8 cellular contexts compared by ENCODE assay signal in genomic region chr10:59175538-59176240, GRCh38. TPM values are rescaled to one million over a fixed set of nuclear protein-coding genes. Genes with fewer than 3 reads are reported as not detected.
DNase-seq lines count a peak whose midpoint lies in the region; ATAC-seq and TF ChIP-seq lines count a peak whose summit lies in the region.
"Had no signal": no experiment of that assay in that cellular context is flagged by ENCODE, and none has a peak within 500 bp of the region (broad histone marks: within the 10 kb centered on the region; RNA-seq: fewer than 3 reads in every experiment).

No MANE protein-coding gene starts in this region.

- H3K27me3 ChIP-seq in skeletal muscle tissue (ENCODE audit: control insufficient read depth in 3 of 3, insufficient read depth in 3 of 3, low read length in 3 of 3), result peaks cover 6 to 22% (median 22%) of the 10 kb centered on the region in 3 donors

- peak overlapping the region; percentile 8; the same call in 1 of the 2 replicates for H3K4me3 ChIP-seq in HFF-Myc (replicated peaks; ENCODE audit: low read depth, low read length)
- peak overlapping the region; percentile 52 for H3K4me3 ChIP-seq in iPS-18c (ENCODE audit: insufficient read depth, low read depth, low read length)
- peak overlapping the region; percentile 55 to 65 (median 62) for H3K4me3 ChIP-seq in skeletal muscle tissue (ENCODE audit: low read length in 3 of 3)

- peaks cover 4 to 17% (median 9%) of the 10 kb centered on the region in 3 donors for H3K4me1 ChIP-seq in skeletal muscle tissue (ENCODE audit: control insufficient read depth in 3 of 3, insufficient read depth in 3 of 3, low read length in 3 of 3)

- TF ChIP-seq CTCF in HFF-Myc (IDR thresholded peaks at IDR 0.05; ENCODE audit: low read depth, low read length, missing control alignments), result no peak

- ATAC-seq in SK-N-SH treated with all-trans-retinoic acid at 6 μM for 48 hours (peak; percentile 15; the same call in 1 of the 3 replicates), GM21786 (IDR thresholded peaks at IDR 0.05; ENCODE audit: unreplicated experiment) (no peak), HG02623 (IDR thresholded peaks at IDR 0.05; ENCODE audit: unreplicated experiment) (no peak)

- H3K36me3 ChIP-seq in skeletal muscle tissue (ENCODE audit: control insufficient read depth in 3 of 3, insufficient read depth in 3 of 3, low read length in 3 of 3), result no peaks in the 10 kb centered on the region

- H3K27ac ChIP-seq in skeletal muscle tissue (ENCODE audit: low read depth, low read length), result no peak overlapping the region

- DNase-seq in HFF-Myc (ENCODE audit: extremely low read depth, low read depth) (no peak), activated T-cell treated with anti-CD3 and anti-CD28 coated beads for 4 hours (no peak)
- DNase-seq: activated effector memory CD4-positive, alpha-beta T cell treated with anti-CD3 and anti-CD28 coated beads, Interleukin-2, amount 50 U/mL, for 16 hours had no signal

- H3K9me3 ChIP-seq in iPS-18c (ENCODE audit: control insufficient read depth, insufficient read depth, low read length), result no peaks in the 10 kb centered on the region
- H3K9me3 ChIP-seq in skeletal muscle tissue (ENCODE audit: control insufficient read depth in 3 of 3, low read length in 3 of 3), result no peaks in the 10 kb centered on the region

- H3K9ac ChIP-seq in skeletal muscle tissue (ENCODE audit: low read depth in 1 of 3, low read length in 3 of 3), result peak overlapping the region in 2 of 3 donors; percentile 17 to 51

TF ChIP-seq in SK-N-SH treated with all-trans-retinoic acid at 6 μM for 48 hours, 23 proteins besides CTCF, POLR2A, EP300 and RAD21:
- TF ChIP-seq CSDC2 (CRISPR knock-in tag; IDR thresholded peaks at IDR 0.05), result no peak
- TF ChIP-seq TCF4 (CRISPR knock-in tag; IDR thresholded peaks at IDR 0.05; ENCODE audit: borderline replicate concordance), result no peak
- TF ChIP-seq POU6F1 (CRISPR knock-in tag; IDR thresholded peaks at IDR 0.05; ENCODE audit: borderline replicate concordance, low read depth), result no peak
- no peak for TF ChIP-seq CSRNP3 (CRISPR knock-in tag; IDR thresholded peaks at IDR 0.05)
- no peak for TF ChIP-seq ZNF70 (CRISPR knock-in tag; IDR thresholded peaks at IDR 0.05)
- TF ChIP-seq ZC3H10 (CRISPR knock-in tag; IDR thresholded peaks at IDR 0.05), result no peak
- no peak for TF ChIP-seq GLIS3 (CRISPR knock-in tag; IDR thresholded peaks at IDR 0.05)

RNA-seq across cellular contexts. Expression of gene PHYHIPL, which starts 0.8 kb away (rescaled TPM):
- 0.52 TPM for total RNA-seq in skeletal muscle tissue

Comparison
In these comparisons a context has a peak if more than half of its experiments do, and no peak if none do; other contexts are left out.
1. H3K4me3 ChIP-seq: peak in every context shown above with its lines; median percentile 62 in skeletal muscle tissue; 52 in iPS-18c; 8 in HFF-Myc.